Comparison of ENCODE assay signal across 12 cellular contexts in the genomic region with DNA sequence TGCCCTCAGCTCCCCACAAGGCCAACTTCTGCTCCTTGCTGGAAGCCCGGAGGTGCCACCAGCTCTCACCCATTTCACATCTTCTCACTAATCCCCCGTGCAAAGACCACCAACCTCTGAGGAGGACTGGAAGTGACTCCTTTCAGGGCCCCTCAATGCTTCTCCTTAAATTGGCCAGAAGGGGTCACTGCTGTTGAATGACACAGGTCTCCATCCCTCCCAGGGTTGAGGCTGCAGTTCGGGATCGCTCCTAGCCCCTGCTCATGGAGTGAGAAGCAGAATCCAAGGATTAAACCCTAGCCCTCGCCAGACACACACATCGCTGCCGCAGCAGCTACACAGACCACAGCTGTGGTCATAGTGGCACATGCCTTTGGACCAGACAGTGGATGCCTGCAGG.
A peak's percentile ranks its signal among the peaks of the same experiment; 100 is the strongest.
DNase-seq lines count a peak whose midpoint lies in the region; ATAC-seq, FAIRE-seq and TF ChIP-seq lines count a peak whose summit lies in the region.
"Had no signal": no experiment of that assay in that cellular context is flagged by ENCODE, and none has a peak within 500 bp of the region (broad histone marks: within the 10 kb centered on the region; RNA-seq: fewer than 3 reads in every experiment).

No MANE protein-coding gene starts in this region.

- H3K4me3 ChIP-seq in dorsolateral prefrontal cortex (no peak overlapping the region), PC-9 (no peak overlapping the region)
- H3K4me3 ChIP-seq: ovary, Peyer's patch had no signal

- no peak for FAIRE-seq in D721Med (lab: Jason Lieb, UNC)

- H3K9me3 ChIP-seq in PC-9 (ENCODE audit: insufficient read depth, low read depth), result no peaks in the 10 kb centered on the region
- H3K9me3 ChIP-seq: Peyer's patch had no signal

- no peaks in the 10 kb centered on the region for H3K36me3 ChIP-seq in PC-9 (ENCODE audit: low read depth)
- H3K36me3 ChIP-seq: ovary, Peyer's patch had no signal

- CTCF ChIA-PET in PC-9 (lab: Charles Lee), result no interaction called here

- DNase-seq in D721Med (ENCODE audit: insufficient read length, low spot score) (no peak), Kasumi-1 (lab: John Stamatoyannopoulos, UW) (peak; percentile 8 to 29), dorsolateral prefrontal cortex (no peak), lung microvascular endothelial cell (ENCODE audit: low read depth in 2 of 2) (peak; percentile 22 to 32), PC-9 (no peak)
- DNase-seq: activated B cell treated with CpG ODN at 0.5 μM for 24 hours, NCI-H1417 treated with DMSO at 0.1 percent for 48 hours, ovary, Peyer's patch had no signal

- H3K4me1 ChIP-seq in PC-9 (replicated peaks; ENCODE audit: insufficient read depth), result no peaks in the 10 kb centered on the region
- H3K4me1 ChIP-seq: Peyer's patch had no signal

- peak overlapping the region in 4 of 59 donors; percentile 9 to 42 (median 29) for H3K27ac ChIP-seq in dorsolateral prefrontal cortex
- no peak overlapping the region for H3K27ac ChIP-seq in PC-9
- H3K27ac ChIP-seq: ovary, Peyer's patch had no signal

- no peak overlapping the region for H2AFZ ChIP-seq in PC-9

- intact Hi-C loops in dorsolateral prefrontal cortex (cut with DNase I), result no loop called here
- intact Hi-C loops in PC-9 (cut with micrococcal nuclease; ENCODE audit: unreplicated experiment), result no loop called here

- H3K9me2 ChIP-seq in PC-9 (ENCODE audit: insufficient read depth), result no peaks in the 10 kb centered on the region

- no peaks in the 10 kb centered on the region for H3F3A ChIP-seq in PC-9 (ENCODE audit: insufficient read depth, low read depth)

- H4K20me1 ChIP-seq in PC-9 (ENCODE audit: insufficient read depth), result no peaks in the 10 kb centered on the region

- peak; percentile 34 for TF ChIP-seq CTCF in D721Med (IDR thresholded peaks at IDR 0.05; ENCODE audit: insufficient read depth, missing control alignments)
- TF ChIP-seq CTCF in dorsolateral prefrontal cortex (IDR thresholded peaks at IDR 0.05 in 54 of 56, conservative IDR thresholded peaks at IDR 0.05 in 2 of 56; ENCODE audit: low read depth in 1 of 56, partially characterized antibody in 56 of 56), result peak in 35 of 56 donors; percentile 13 to 48 (median 30)
- TF ChIP-seq CTCF in PC-9 (conservative IDR thresholded peaks at IDR 0.05), result no peak; the same call in 1 of the 2 replicates

- no peaks in the 10 kb centered on the region for H3K27me3 ChIP-seq in dorsolateral prefrontal cortex
- no peaks in the 10 kb centered on the region for H3K27me3 ChIP-seq in PC-9 (ENCODE audit: insufficient read depth, low read depth)
- H3K27me3 ChIP-seq: ovary, Peyer's patch had no signal

- no peak overlapping the region for H3K4me2 ChIP-seq in PC-9

- no peaks in the 10 kb centered on the region for H3K79me2 ChIP-seq in PC-9 (ENCODE audit: low read depth)

- BruUV-seq in PC-9 (replicated peaks; lab: Mats Ljungman, UMichigan), result no TSS peak

- ATAC-seq in HG02588 (IDR thresholded peaks at IDR 0.05; ENCODE audit: unreplicated experiment) (no peak), HG03135 (IDR thresholded peaks at IDR 0.05; ENCODE audit: unreplicated experiment) (no peak), HG02885 (IDR thresholded peaks at IDR 0.05; ENCODE audit: poor library complexity, unreplicated experiment) (no peak)

- POLR2A ChIA-PET in PC-9 (lab: Charles Lee; ENCODE audit: unreplicated experiment), result no interaction called here

Comparison
In these comparisons a context has a peak if more than half of its experiments do, and no peak if none do; other contexts are left out.
1. DNase-seq: peak in Kasumi-1 (2 of 2) and lung microvascular endothelial cell (2 of 2); none in D721Med (single experiment), dorsolateral prefrontal cortex (0 of 10) and PC-9 (0 of 2).